17 cellular contexts compared by ENCODE assay signal in the genomic region with DNA sequence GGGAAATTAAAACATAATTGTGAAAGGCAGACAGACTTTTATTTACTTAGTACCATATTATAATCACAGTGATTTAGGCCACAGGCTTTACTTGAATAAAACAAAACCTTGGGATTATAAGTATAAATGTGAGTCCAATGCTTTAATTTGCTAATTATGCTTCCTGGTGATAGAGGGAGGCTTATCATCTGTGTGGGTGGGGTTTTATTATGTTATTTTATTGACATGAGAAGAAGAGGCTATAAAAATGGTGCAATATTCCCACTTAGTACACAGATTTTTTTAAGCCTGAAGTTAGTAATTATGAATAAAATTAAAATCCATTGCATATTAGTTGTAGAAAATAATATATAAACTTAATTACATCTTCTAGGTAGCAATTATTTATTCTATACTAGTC.
"Had no signal": no experiment of that assay in that cellular context is flagged by ENCODE, and none has a peak within 500 bp of the region (broad histone marks: within the 10 kb centered on the region; RNA-seq: fewer than 3 reads in every experiment).

No MANE protein-coding gene starts in this region.

- H3K27ac Mint-ChIP-seq: activated CD4-positive, alpha-beta memory T cell treated with anti-CD3 and anti-CD28 coated beads, Interleukin-2, amount 10 ng/mL, durations not matched to agents 7 days and 5 days; activated CD4-positive, alpha-beta T cell treated with anti-CD3 and anti-CD28 coated beads, Interleukin-2, amount 10 ng/mL, durations not matched to agents 24 days and 14 days; activated naive CD8-positive, alpha-beta T cell treated with anti-CD3 and anti-CD28 coated beads, Interleukin-2, amount 50 U/mL, for 24 hours; naive thymus-derived CD4-positive, alpha-beta T cell; progenitor cell of endocrine pancreas; type B pancreatic cell had no signal

- H3K36me3 Mint-ChIP-seq: type B pancreatic cell had no signal

- H3K4me3 ChIP-seq: vagina had no signal

- DNase-seq: activated CD4-positive, alpha-beta memory T cell treated with anti-CD3 and anti-CD28 coated beads, Interleukin-2, amount 10 ng/mL, durations not matched to agents 7 days and 5 days; activated CD4-positive, alpha-beta T cell treated with anti-CD3 and anti-CD28 coated beads, Interleukin-2, amount 10 ng/mL, durations not matched to agents 24 days and 14 days; activated effector memory CD4-positive, alpha-beta T cell treated with anti-CD3 and anti-CD28 coated beads, Interleukin-2, amount 50 U/mL, for 16 hours; activated naive CD4-positive, alpha-beta T cell treated with anti-CD3 and anti-CD28 coated beads, Interleukin-2, amount 50 U/mL, for 16 hours; activated naive CD8-positive, alpha-beta T cell treated with anti-CD3 and anti-CD28 coated beads, Interleukin-2, amount 50 U/mL, for 24 hours; effector memory CD4-positive, alpha-beta T cell; foreskin melanocyte; naive thymus-derived CD4-positive, alpha-beta T cell; retina; stimulated activated CD4-positive, alpha-beta T cell treated with anti-CD3 and anti-CD28 coated beads, Interleukin-12 subunit alpha, Interleukin-12 subunit beta, amount 100 ng/mL, for 4 hours; stimulated activated CD4-positive, alpha-beta T cell treated with anti-CD3 and anti-CD28 coated beads, Interleukin-4, amount 100 ng/mL, for 4 hours; stimulated activated naive CD8-positive, alpha-beta T cell treated with anti-CD3 and anti-CD28 coated beads, Interleukin-15, Interleukin-2, amounts not matched to agents 100 U/mL and 50 U/mL, for 24 hours had no signal

- H3K27me3 Mint-ChIP-seq: activated CD4-positive, alpha-beta memory T cell treated with anti-CD3 and anti-CD28 coated beads, Interleukin-2, amount 10 ng/mL, durations not matched to agents 7 days and 5 days; activated CD4-positive, alpha-beta T cell treated with anti-CD3 and anti-CD28 coated beads, Interleukin-2, amount 10 ng/mL, durations not matched to agents 24 days and 14 days; activated naive CD8-positive, alpha-beta T cell treated with anti-CD3 and anti-CD28 coated beads, Interleukin-2, amount 50 U/mL, for 24 hours; naive thymus-derived CD4-positive, alpha-beta T cell; progenitor cell of endocrine pancreas; type B pancreatic cell had no signal

- H3K27me3 ChIP-seq: vagina had no signal

- H3K4me3 Mint-ChIP-seq: activated CD4-positive, alpha-beta memory T cell treated with anti-CD3 and anti-CD28 coated beads, Interleukin-2, amount 10 ng/mL, durations not matched to agents 7 days and 5 days; activated CD4-positive, alpha-beta T cell treated with anti-CD3 and anti-CD28 coated beads, Interleukin-2, amount 10 ng/mL, durations not matched to agents 24 days and 14 days; activated naive CD8-positive, alpha-beta T cell treated with anti-CD3 and anti-CD28 coated beads, Interleukin-2, amount 50 U/mL, for 24 hours; naive thymus-derived CD4-positive, alpha-beta T cell; type B pancreatic cell had no signal

- H3K27ac ChIP-seq: vagina, VCaP had no signal

- H3K9me3 Mint-ChIP-seq: activated CD4-positive, alpha-beta memory T cell treated with anti-CD3 and anti-CD28 coated beads, Interleukin-2, amount 10 ng/mL, durations not matched to agents 7 days and 5 days; activated CD4-positive, alpha-beta T cell treated with anti-CD3 and anti-CD28 coated beads, Interleukin-2, amount 10 ng/mL, durations not matched to agents 24 days and 14 days; activated naive CD8-positive, alpha-beta T cell treated with anti-CD3 and anti-CD28 coated beads, Interleukin-2, amount 50 U/mL, for 24 hours; naive thymus-derived CD4-positive, alpha-beta T cell had no signal

- H3K36me3 ChIP-seq: vagina had no signal

- ATAC-seq: activated CD4-positive, CD25-positive, alpha-beta regulatory T cell treated with anti-CD3 and anti-CD28 coated beads, Interleukin-2, amount 50 U/mL, for 24 hours; activated naive CD8-positive, alpha-beta T cell treated with anti-CD3 and anti-CD28 coated beads, Interleukin-2, amount 50 U/mL, for 24 hours; stimulated activated naive CD8-positive, alpha-beta T cell treated with anti-CD3 and anti-CD28 coated beads, Interleukin-15, Interleukin-2, amounts not matched to agents 100 U/mL and 50 U/mL, for 24 hours had no signal

- H3K9me3 ChIP-seq: vagina had no signal
